In the genomic region with DNA sequence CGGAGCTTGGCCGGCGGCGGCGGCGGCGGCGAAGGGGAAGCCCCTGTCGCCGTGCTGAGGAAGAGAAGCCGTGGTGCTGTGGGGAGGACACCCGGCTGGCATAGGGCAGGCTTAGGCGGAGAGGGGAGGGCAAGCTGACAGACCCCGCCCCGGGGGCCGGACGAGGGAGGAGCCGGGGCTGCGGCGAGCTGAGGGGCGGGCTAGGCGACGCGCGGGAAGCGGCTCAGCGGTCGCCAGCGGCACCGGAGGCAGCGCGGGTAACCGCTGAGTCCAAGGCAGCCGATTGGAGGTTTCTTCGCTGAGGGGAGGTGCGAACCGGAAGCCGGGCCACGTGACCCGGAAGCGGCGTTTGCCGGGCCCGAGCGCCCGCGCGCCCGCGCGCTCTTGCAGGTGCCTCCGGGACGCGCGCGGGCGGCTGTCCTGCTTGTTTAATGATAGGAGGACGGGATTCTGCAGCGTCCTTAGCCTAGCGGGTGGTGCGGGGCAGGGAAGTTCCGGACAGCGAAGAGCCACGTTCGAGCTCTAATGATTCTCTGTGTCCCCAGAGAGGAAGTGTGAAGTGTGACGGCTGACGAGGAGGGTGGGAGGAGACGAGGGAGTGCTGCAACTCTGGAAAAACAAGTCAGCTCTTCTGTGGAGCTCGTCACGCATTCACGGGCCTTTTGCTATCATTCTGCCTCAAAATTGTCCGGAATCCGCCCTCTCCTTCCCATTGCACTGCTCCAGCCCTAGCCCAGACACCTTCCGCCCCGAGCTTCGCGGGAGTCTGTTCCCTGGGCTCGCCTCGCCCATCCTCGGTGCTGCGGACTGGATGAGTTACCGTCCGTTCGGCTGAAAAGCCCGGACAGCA, we compare ENCODE assay signal across 8 cellular contexts. TPM values are rescaled to one million over a fixed set of nuclear protein-coding genes. Genes with fewer than 3 reads are reported as not detected.
DNase-seq lines count a peak whose midpoint lies in the region; TF ChIP-seq lines count a peak whose summit lies in the region.

A gene (minus strand): TSS at position 102 of the 850 bp plus-strand sequence. CDS start 2,289 bp downstream, outside the sequence.

- no peak for TF ChIP-seq CTCF in MM.1S (IDR thresholded peaks at IDR 0.05; ENCODE audit: low read length)
- TF ChIP-seq CTCF in fibroblast of the aortic adventitia (IDR thresholded peaks at IDR 0.05; ENCODE audit: insufficient read depth, low read length): no peak
- TF ChIP-seq CTCF in nephron progenitor cell (IDR thresholded peaks at IDR 0.05): no peak

- H3K79me2 ChIP-seq in MM.1S (ENCODE audit: low read length): peaks cover 30% of the 10 kb centered on the region

- no peaks in the 10 kb centered on the region for H4K20me1 ChIP-seq in MM.1S (ENCODE audit: insufficient read depth, low read length)

- H3K9ac ChIP-seq in MM.1S (ENCODE audit: low read length): peak within 1 kb of the TSS; percentile 91

- peaks cover 20% of the 10 kb centered on the region for H3F3A ChIP-seq in MM.1S (ENCODE audit: insufficient read depth, low read length)

- peak within 1 kb of the TSS; percentile 96 for H3K4me3 Mint-ChIP-seq in nephron progenitor cell
- peak within 1 kb of the TSS; percentile 90 for H3K4me3 Mint-ChIP-seq in stimulated activated naive CD8-positive, alpha-beta T cell treated with anti-CD3 and anti-CD28 coated beads, Interleukin-15, Interleukin-2, amounts not matched to agents 100 ng/mL and 50 ng/mL, for 24 hours

- H3K9me3 ChIP-seq in MM.1S (replicated peaks; ENCODE audit: insufficient read depth, low read length): no peaks in the 10 kb centered on the region

- H3K27me3 Mint-ChIP-seq in nephron progenitor cell (ENCODE audit: low read depth, poor library complexity): peaks cover 11% of the 10 kb centered on the region
- H3K27me3 Mint-ChIP-seq in stimulated activated naive CD8-positive, alpha-beta T cell treated with anti-CD3 and anti-CD28 coated beads, Interleukin-15, Interleukin-2, amounts not matched to agents 100 ng/mL and 50 ng/mL, for 24 hours: no peaks in the 10 kb centered on the region

- peaks cover 52% of the 10 kb centered on the region for H3K4me1 Mint-ChIP-seq in nephron progenitor cell
- peaks cover 38% of the 10 kb centered on the region for H3K4me1 Mint-ChIP-seq in stimulated activated naive CD8-positive, alpha-beta T cell treated with anti-CD3 and anti-CD28 coated beads, Interleukin-15, Interleukin-2, amounts not matched to agents 100 ng/mL and 50 ng/mL, for 24 hours (ENCODE audit: low read depth)

- peak within 1 kb of the TSS; percentile 40 for H2AFZ ChIP-seq in MM.1S (ENCODE audit: low read length)

- H3K27ac Mint-ChIP-seq in nephron progenitor cell: peak within 1 kb of the TSS; percentile 97
- H3K27ac Mint-ChIP-seq in stimulated activated naive CD8-positive, alpha-beta T cell treated with anti-CD3 and anti-CD28 coated beads, Interleukin-15, Interleukin-2, amounts not matched to agents 100 ng/mL and 50 ng/mL, for 24 hours: peak within 1 kb of the TSS; percentile 95

- in situ Hi-C loops in G401 (cut with HindIII; ENCODE audit: low sequenced_read_pairs): no loop called here

- peak within 1 kb of the TSS; percentile 99 for H3K27ac ChIP-seq in MM.1S (ENCODE audit: low read length)

- no peaks in the 10 kb centered on the region for H3K9me3 Mint-ChIP-seq in nephron progenitor cell
- no peaks in the 10 kb centered on the region for H3K9me3 Mint-ChIP-seq in stimulated activated naive CD8-positive, alpha-beta T cell treated with anti-CD3 and anti-CD28 coated beads, Interleukin-15, Interleukin-2, amounts not matched to agents 100 ng/mL and 50 ng/mL, for 24 hours

- no peaks in the 10 kb centered on the region for H3K36me3 ChIP-seq in MM.1S (replicated peaks; ENCODE audit: insufficient read depth, low read length)

- H3K4me3 ChIP-seq in MM.1S (ENCODE audit: low read length): peak within 1 kb of the TSS; percentile 83
- H3K4me3 ChIP-seq in fibroblast of the aortic adventitia (ENCODE audit: low read depth, low read length): peak within 1 kb of the TSS; percentile 83

- no peaks in the 10 kb centered on the region for H3K27me3 ChIP-seq in MM.1S (replicated peaks; ENCODE audit: insufficient read depth, low read length)

- H3K36me3 Mint-ChIP-seq in nephron progenitor cell (ENCODE audit: low read depth): peaks cover 19% of the 10 kb centered on the region
- peaks cover 14% of the 10 kb centered on the region for H3K36me3 Mint-ChIP-seq in stimulated activated naive CD8-positive, alpha-beta T cell treated with anti-CD3 and anti-CD28 coated beads, Interleukin-15, Interleukin-2, amounts not matched to agents 100 ng/mL and 50 ng/mL, for 24 hours (ENCODE audit: low read depth)

- peak within 1 kb of the TSS; percentile 80 for H3K4me2 ChIP-seq in MM.1S (ENCODE audit: low read depth, low read length)

- no peaks in the 10 kb centered on the region for H3K9me2 ChIP-seq in MM.1S (replicated peaks; ENCODE audit: insufficient read depth, low read length)

- peaks cover 17% of the 10 kb centered on the region for H3K4me1 ChIP-seq in MM.1S (ENCODE audit: low read length)

- peak; percentile 94 for DNase-seq in G401 (ENCODE audit: low spot score)
- DNase-seq in HCEC 1CT: peak; percentile 89
- DNase-seq in MM.1S: peak; percentile 91
- peak; percentile 75 for DNase-seq in SHP77 treated with DMSO at 0.1 percent for 48 hours (lab: John Stamatoyannopoulos, UW)
- DNase-seq in activated effector memory CD4-positive, alpha-beta T cell treated with anti-CD3 and anti-CD28 coated beads, Interleukin-2, amount 50 U/mL, for 16 hours: peak; percentile 97
- DNase-seq in fibroblast of the aortic adventitia (ENCODE audit: low read depth): peak; percentile 88
- DNase-seq in nephron progenitor cell: peak; percentile 98

RNA-seq across cellular contexts. Expression of the gene that starts here (rescaled TPM):
- 2.4 and 3.9 TPM in 2 replicates for total RNA-seq in G401 (2014; rRNA removed; shearing (Covaris generic))
- 43.8 and 51.3 TPM in 2 replicates for total RNA-seq in fibroblast of the aortic adventitia (ENCODE audit: low replicate concordance)

Comparison
In these comparisons a context has a peak if more than half of its experiments do, and no peak if none do; other contexts are left out.
1. Peak in every context shown above with its lines: DNase-seq, H3K4me3 ChIP-seq and H3K27ac ChIP-seq.